ENCODE assay signal across 9 cellular contexts in the genomic region with DNA sequence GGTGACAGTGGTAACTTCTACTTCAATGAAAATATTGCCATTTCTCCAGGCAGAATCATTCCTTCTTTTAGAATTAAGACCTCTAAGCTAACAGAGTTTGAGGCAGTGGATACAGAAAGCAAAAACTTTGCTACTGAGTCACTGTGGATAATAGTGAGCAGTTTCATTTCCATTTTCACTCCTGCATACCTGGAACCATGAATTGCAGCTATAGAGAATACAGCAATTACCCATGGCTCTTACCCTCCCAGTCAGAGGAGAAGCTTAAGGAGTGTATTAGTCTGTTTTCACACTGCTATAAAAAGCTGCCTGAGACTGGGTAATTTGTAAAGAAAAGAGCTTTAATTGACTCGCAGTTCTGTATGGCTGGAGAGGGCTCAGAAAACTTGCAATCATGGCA.
"Had no signal": no experiment of that assay in that cellular context is flagged by ENCODE, and none has a peak within 500 bp of the region (broad histone marks: within the 10 kb centered on the region; RNA-seq: fewer than 3 reads in every experiment).

No MANE protein-coding gene starts in this region.

- DNase-seq: GM23248, GOT3, H7, HFFc6 had no signal

- ATAC-seq: HCT116, HepG2 had no signal

- H3K36me3 ChIP-seq: HAP-1 had no signal

- H3K9me3 ChIP-seq: HAP-1 had no signal

- H3K27ac Mint-ChIP-seq: HFFc6, IgD-negative memory B cell had no signal

- H3K36me3 Mint-ChIP-seq: IgD-negative memory B cell had no signal

- H3K4me1 ChIP-seq: HAP-1 had no signal

- FAIRE-seq: HepG2 had no signal

- H3K4me1 Mint-ChIP-seq: IgD-negative memory B cell had no signal

- H3K27me3 Mint-ChIP-seq: IgD-negative memory B cell had no signal

- H3K4me3 Mint-ChIP-seq: HFFc6, IgD-negative memory B cell had no signal

- H3K9ac ChIP-seq: GM23248 had no signal

- H2AFZ ChIP-seq: GM23248 had no signal

- H3K27ac ChIP-seq: GM23248, HL-60 had no signal

- H3K4me3 ChIP-seq: GM23248, HAP-1 had no signal
